27 cellular contexts compared by ENCODE assay signal in genomic region chr7:130831322-130831721, GRCh38.
"Had no signal": no experiment of that assay in that cellular context is flagged by ENCODE, and none has a peak within 500 bp of the region (broad histone marks: within the 10 kb centered on the region; RNA-seq: fewer than 3 reads in every experiment).

No MANE protein-coding gene starts in this region.

- H3K27ac ChIP-seq: neural progenitor cell, ovary, parathyroid adenoma, prostate gland, right atrium auricular region, skin epidermis, spleen, suprapubic skin, testis, tibial artery, transverse colon, upper lobe of left lung, vagina had no signal

- H3K27me3 Mint-ChIP-seq: stimulated activated naive CD8-positive, alpha-beta T cell treated with anti-CD3 and anti-CD28 coated beads, Interleukin-15, amount 100 ng/mL, for 72 hours had no signal

- H3K4me1 ChIP-seq: neural progenitor cell, parathyroid adenoma, prostate gland, right atrium auricular region, suprapubic skin, testis, transverse colon, upper lobe of left lung, vagina had no signal

- H3K27ac Mint-ChIP-seq: natural killer cell; neural progenitor cell; stimulated activated memory B cell treated with anti-CD40 and anti-IgM and Interleukin-4, amounts not matched to agents 10 μg/mL and 1 μg/mL and 100 μg/mL, for 72 hours; stimulated activated naive CD8-positive, alpha-beta T cell treated with anti-CD3 and anti-CD28 coated beads, Interleukin-15, amount 100 ng/mL, for 72 hours had no signal

- H3K4me3 Mint-ChIP-seq: naive thymus-derived CD4-positive, alpha-beta T cell; natural killer cell; nephron; neural progenitor cell; stimulated activated memory B cell treated with anti-CD40 and anti-IgM and Interleukin-4, amounts not matched to agents 10 μg/mL and 1 μg/mL and 100 μg/mL, for 72 hours; stimulated activated naive CD8-positive, alpha-beta T cell treated with anti-CD3 and anti-CD28 coated beads, Interleukin-15, amount 100 ng/mL, for 72 hours had no signal

- ATAC-seq: stimulated activated memory B cell treated with anti-CD40 and anti-IgM and Interleukin-4, amounts not matched to agents 10 μg/mL and 1 μg/mL and 100 μg/mL, for 72 hours; stimulated activated naive CD8-positive, alpha-beta T cell treated with anti-CD3 and anti-CD28 coated beads, Interleukin-15, amount 100 ng/mL, for 72 hours; stimulated activated naive CD8-positive, alpha-beta T cell treated with anti-CD3 and anti-CD28 coated beads, Interleukin-15, Interleukin-2, amounts not matched to agents 100 U/mL and 50 U/mL, for 24 hours had no signal

- H3K36me3 Mint-ChIP-seq: neural progenitor cell had no signal

- H3K4me1 Mint-ChIP-seq: natural killer cell; neural progenitor cell; stimulated activated memory B cell treated with anti-CD40 and anti-IgM and Interleukin-4, amounts not matched to agents 10 μg/mL and 1 μg/mL and 100 μg/mL, for 72 hours; stimulated activated naive CD8-positive, alpha-beta T cell treated with anti-CD3 and anti-CD28 coated beads, Interleukin-15, amount 100 ng/mL, for 72 hours had no signal

- H3K4me3 ChIP-seq: neural progenitor cell, ovary, prostate gland, right atrium auricular region, skin epidermis, smooth muscle cell, spleen, suprapubic skin, testis, tibial artery, transverse colon, upper lobe of left lung, vagina had no signal

- H3K9me3 ChIP-seq: ovary, prostate gland, testis, vagina had no signal

- H3K27me3 ChIP-seq: neural progenitor cell, ovary, right atrium auricular region, suprapubic skin, testis, tibial artery, transverse colon, upper lobe of left lung, vagina had no signal

- DNase-seq: natural killer cell; occipital lobe; ovary; posterior cingulate gyrus; spleen; stimulated activated CD4-positive, alpha-beta T cell treated with anti-CD3 and anti-CD28 coated beads, Interleukin-12 subunit alpha, Interleukin-12 subunit beta, amount 100 ng/mL, for 4 hours; stimulated activated CD4-positive, alpha-beta T cell treated with anti-CD3 and anti-CD28 coated beads, Interleukin-1b, Interleukin-23, amount 100 ng/mL, for 48 hours; stimulated activated CD4-positive, alpha-beta T cell treated with anti-CD3 and anti-CD28 coated beads, Interleukin-4, amount 100 ng/mL, for 1 hour; stimulated activated CD4-positive, alpha-beta T cell treated with anti-CD3 and anti-CD28 coated beads, Interleukin-4, amount 100 ng/mL, for 4 hours; stimulated activated CD8-positive, alpha-beta memory T cell treated with anti-CD3 and anti-CD28 coated beads, Interleukin-4, amount 100 ng/mL, for 48 hours; stimulated activated naive CD8-positive, alpha-beta T cell treated with anti-CD3 and anti-CD28 coated beads, Interleukin-15, amount 100 ng/mL, for 72 hours; stimulated activated naive CD8-positive, alpha-beta T cell treated with anti-CD3 and anti-CD28 coated beads, Interleukin-15, Interleukin-2, amounts not matched to agents 100 U/mL and 50 U/mL, for 24 hours; testis; tibial artery; transverse colon; upper lobe of left lung had no signal

- H3K36me3 ChIP-seq: neural progenitor cell, ovary, prostate gland, right atrium auricular region, spleen, suprapubic skin, tibial artery, transverse colon, upper lobe of left lung, vagina had no signal
